Comparison of ENCODE assay signal across 21 cellular contexts in genomic region chr1:156906206-156906910, GRCh38. TPM values are rescaled to one million over a fixed set of nuclear protein-coding genes. Genes with fewer than 3 reads are reported as not detected.
DNase-seq lines count a peak whose midpoint lies in the region; ATAC-seq and TF ChIP-seq lines count a peak whose summit lies in the region.
"Had no signal": no experiment of that assay in that cellular context is flagged by ENCODE, and none has a peak within 500 bp of the region (broad histone marks: within the 10 kb centered on the region; RNA-seq: fewer than 3 reads in every experiment).

No MANE protein-coding gene starts in this region.

- TF ChIP-seq CTCF in HCT116 (IDR thresholded peaks at IDR 0.05 in 2 of 3, conservative IDR thresholded peaks at IDR 0.05 in 1 of 3; ENCODE audit: borderline replicate concordance in 1 of 3, insufficient read depth in 1 of 3, low read depth in 2 of 3, low read length in 2 of 3) (no peak), fibroblast of lung (conservative IDR thresholded peaks at IDR 0.05 in 1 of 2, IDR thresholded peaks at IDR 0.05 in 1 of 2; ENCODE audit: low read depth in 1 of 2, low read length in 2 of 2) (no peak)

- intact Hi-C loops in HCT116 (cut with micrococcal nuclease), result no loop called here

- peak overlapping the region; percentile 61 for H3K27ac ChIP-seq in HCT116 (ENCODE audit: low read depth, low read length)
- H3K27ac ChIP-seq in fibroblast of lung (ENCODE audit: insufficient read depth, low read length), result peak overlapping the region; percentile 34
- no peak overlapping the region for H3K27ac ChIP-seq in neuronal stem cell (replicated peaks; ENCODE audit: low read length)
- H3K27ac ChIP-seq: PC-9 had no signal

- POLR2A ChIA-PET in HCT116 (lab: Charles Lee), result no interaction called here

- CTCF ChIA-PET in HCT116 (lab: Charles Lee), result no interaction called here

- peak overlapping the region; percentile 11 for H2BK5ac ChIP-seq in neuronal stem cell (ENCODE audit: low read length)

- H3K27ac Mint-ChIP-seq in activated T-helper 17 cell treated with anti-CD3 and anti-CD28 coated beads, Interleukin-2, amount 50 U/mL, for 72 hours, result peak overlapping the region; percentile 70
- H3K27ac Mint-ChIP-seq: CD4-positive, alpha-beta T cell had no signal

- DNase-seq in HCT116 (ENCODE audit: low read depth, low spot score) (no peak), fibroblast of lung (ENCODE audit: low read depth in 2 of 2) (no peak), neuronal stem cell (ENCODE audit: low spot score) (no peak), COR-L47 (lab: John Stamatoyannopoulos, UW) (no peak), left lobe of liver (ENCODE audit: low spot score) (no peak)
- DNase-seq: Caco-2; CD4-positive, alpha-beta T cell; HCEC 1CT; NCI-H1105; NCI-H146; NCI-H2029; NCI-H2227 treated with DMSO at 0.1 percent for 48 hours; NCI-H510A; PC-9; RPMI8226 had no signal

- no peaks in the 10 kb centered on the region for H3K36me3 ChIP-seq in HCT116 (ENCODE audit: control insufficient read depth in 1 of 2, insufficient read depth in 2 of 2, low read length in 2 of 2)
- H3K36me3 ChIP-seq in fibroblast of lung (ENCODE audit: control insufficient read depth, insufficient read depth, low read length), result peaks cover 37% of the 10 kb centered on the region
- H3K36me3 ChIP-seq in neuronal stem cell (replicated peaks in 1 of 2; ENCODE audit: control insufficient read depth in 2 of 2, insufficient read depth in 2 of 2, low read length in 2 of 2), result no peaks in the 10 kb centered on the region

- no peak overlapping the region for H3K4me3 Mint-ChIP-seq in activated T-helper 17 cell treated with anti-CD3 and anti-CD28 coated beads, Interleukin-2, amount 50 U/mL, for 72 hours
- H3K4me3 Mint-ChIP-seq: CD4-positive, alpha-beta T cell had no signal

- H3K23ac ChIP-seq in neuronal stem cell (ENCODE audit: low read depth, low read length, poor library complexity), result peak overlapping the region; percentile 67

- no peak overlapping the region for H3K14ac ChIP-seq in neuronal stem cell (ENCODE audit: low read length)

- H3K27me3 Mint-ChIP-seq in activated T-helper 17 cell treated with anti-CD3 and anti-CD28 coated beads, Interleukin-2, amount 50 U/mL, for 72 hours, result peaks cover 25% of the 10 kb centered on the region

- H3K36me3 Mint-ChIP-seq in activated T-helper 17 cell treated with anti-CD3 and anti-CD28 coated beads, Interleukin-2, amount 50 U/mL, for 72 hours (ENCODE audit: low read depth), result no peaks in the 10 kb centered on the region

- H3K9me3 Mint-ChIP-seq in activated T-helper 17 cell treated with anti-CD3 and anti-CD28 coated beads, Interleukin-2, amount 50 U/mL, for 72 hours, result no peaks in the 10 kb centered on the region
- H3K9me3 Mint-ChIP-seq: CD4-positive, alpha-beta T cell had no signal

- peak overlapping the region; percentile 49 for H2BK15ac ChIP-seq in neuronal stem cell (ENCODE audit: low read length)

- RAD21 ChIA-PET in HCT116 (lab: Charles Lee; ENCODE audit: low non-redundant PET in 1 of 2, low total read pairs in 2 of 2, uncharacterized antibody in 2 of 2, unreplicated experiment in 2 of 2), result no interaction called here

- H4K20me1 ChIP-seq in HCT116 (ENCODE audit: insufficient read depth), result no peaks in the 10 kb centered on the region
- no peaks in the 10 kb centered on the region for H4K20me1 ChIP-seq in fibroblast of lung (ENCODE audit: control insufficient read depth, extremely low read depth, insufficient read depth, low read length)

- H3K27me3 ChIP-seq in HCT116 (ENCODE audit: insufficient read depth, low read length) (no peaks in the 10 kb centered on the region), fibroblast of lung (ENCODE audit: control insufficient read depth, insufficient read depth, low read length) (no peaks in the 10 kb centered on the region), neuronal stem cell (ENCODE audit: control insufficient read depth in 3 of 3, insufficient read depth in 3 of 3, low read depth in 1 of 3, low read length in 3 of 3) (peaks cover 0 to 10% (median 2%) of the 10 kb centered on the region in 3 experiments)

- H2AFZ ChIP-seq in HCT116 (ENCODE audit: low read depth, low read length, poor library complexity, severe bottlenecking), result no peak overlapping the region
- no peak overlapping the region for H2AFZ ChIP-seq in fibroblast of lung (ENCODE audit: low read length)
- no peak overlapping the region for H2AFZ ChIP-seq in neuronal stem cell (ENCODE audit: low read length)

- H3K18ac ChIP-seq in neuronal stem cell (ENCODE audit: low read length), result peak overlapping the region; percentile 77

- H3K4me3 ChIP-seq in HCT116 (replicated peaks in 1 of 2; ENCODE audit: low read depth in 1 of 2, low read length in 2 of 2), result no peak overlapping the region; a peak in 1 of 4 replicates
- H3K4me3 ChIP-seq in fibroblast of lung (replicated peaks in 1 of 4; ENCODE audit: control extremely low read depth in 1 of 4, insufficient read depth in 1 of 4, low read depth in 3 of 4, low read length in 4 of 4), result no peak overlapping the region
- H3K4me3 ChIP-seq in neuronal stem cell (ENCODE audit: low read length in 2 of 2), result no peak overlapping the region
- H3K4me3 ChIP-seq: GM12878 had no signal

- ATAC-seq in HCT116 (no peak), HG02840 (IDR thresholded peaks at IDR 0.05; ENCODE audit: low FRiP score, unreplicated experiment) (no peak), left lobe of liver (no peak)
- no peak for ATAC-seq in activated T-helper 17 cell treated with anti-CD3 and anti-CD28 coated beads, Interleukin-2, amount 50 U/mL, for 72 hours (replicated peaks)
- ATAC-seq: GM12878, SK-N-SH treated with all-trans-retinoic acid at 6 μM for 48 hours had no signal

- no peaks in the 10 kb centered on the region for H3K4me1 Mint-ChIP-seq in activated T-helper 17 cell treated with anti-CD3 and anti-CD28 coated beads, Interleukin-2, amount 50 U/mL, for 72 hours

- peak overlapping the region; percentile 63 for H2AK5ac ChIP-seq in neuronal stem cell (ENCODE audit: low read depth, low read length)

- no peaks in the 10 kb centered on the region for H3K79me1 ChIP-seq in neuronal stem cell (ENCODE audit: low read depth, low read length)

- no peak overlapping the region for H2BK120ac ChIP-seq in neuronal stem cell (ENCODE audit: low read depth, low read length)

- no peak for TF ChIP-seq POLR2A in HCT116 (IDR thresholded peaks at IDR 0.05; ENCODE audit: borderline replicate concordance, extremely low read depth, insufficient read depth, insufficient read length)

- H4K91ac ChIP-seq in neuronal stem cell (ENCODE audit: low read depth, low read length, poor library complexity), result no peak overlapping the region

- H3K9me3 ChIP-seq in HCT116 (ENCODE audit: control insufficient read depth in 1 of 2, insufficient read depth in 1 of 2, low read depth in 1 of 2, low read length in 2 of 2) (no peaks in the 10 kb centered on the region; a peak in 1 of 4 replicates), fibroblast of lung (ENCODE audit: control insufficient read depth, insufficient read depth, low read depth, low read length) (no peaks in the 10 kb centered on the region), neuronal stem cell (replicated peaks in 1 of 2; ENCODE audit: control insufficient read depth in 2 of 2, insufficient read depth in 1 of 2, low read depth in 1 of 2, low read length in 2 of 2) (peaks cover 0 to 3% of the 10 kb centered on the region in 2 donors)
- H3K9me3 ChIP-seq: Caco-2 had no signal

- no peak for TF ChIP-seq RAD21 in HCT116 (IDR thresholded peaks at IDR 0.05; ENCODE audit: low read depth)

- peak overlapping the region; percentile 6 for H4K8ac ChIP-seq in neuronal stem cell (ENCODE audit: low read depth, low read length)

- H3K4me2 ChIP-seq in HCT116 (ENCODE audit: low read length), result peak overlapping the region; percentile 85
- H3K4me2 ChIP-seq in fibroblast of lung (ENCODE audit: extremely low read depth, insufficient read depth, low read length), result no peak overlapping the region
- H3K4me2 ChIP-seq in neuronal stem cell (ENCODE audit: insufficient read depth, low read length, poor library complexity, severe bottlenecking), result no peak overlapping the region

- WGBS in neuronal stem cell (ENCODE audit: extremely low coverage in 2 of 2, insufficient read length in 2 of 2, insufficient replicate concordance in 1 of 2), 2 donors, result no CpG with 5 or more reads among the region's 16 CpGs

- no TSS peak for BruUV-seq in HCT116 (replicated peaks; lab: Mats Ljungman, UMichigan)

- H2BK12ac ChIP-seq in neuronal stem cell (ENCODE audit: low read length), result no peak overlapping the region

- H3K9ac ChIP-seq in HCT116 (ENCODE audit: low read length) (peak overlapping the region; percentile 80), fibroblast of lung (ENCODE audit: insufficient read depth, low read length) (no peak overlapping the region), neuronal stem cell (ENCODE audit: low read depth, low read length, poor library complexity) (peak overlapping the region; percentile 44)

- no peaks in the 10 kb centered on the region for H3K9me2 ChIP-seq in HCT116 (ENCODE audit: insufficient read depth)

- H3K4ac ChIP-seq in neuronal stem cell (ENCODE audit: low read length), result no peak overlapping the region

- H3K79me2 ChIP-seq in HCT116 (ENCODE audit: insufficient read depth, low read length), result no peaks in the 10 kb centered on the region
- H3K79me2 ChIP-seq in fibroblast of lung (ENCODE audit: control insufficient read depth, insufficient read depth, low read length), result peaks cover 43% of the 10 kb centered on the region

- H3K4me1 ChIP-seq in HCT116 (ENCODE audit: control insufficient read depth in 1 of 2, insufficient read depth in 2 of 2, low read length in 2 of 2), result peaks cover 6 to 27% of the 10 kb centered on the region in 2 experiments; a peak in 3 of 4 replicates
- peaks cover 42% of the 10 kb centered on the region for H3K4me1 ChIP-seq in fibroblast of lung (ENCODE audit: control insufficient read depth, extremely low read depth, insufficient read depth, low read length)
- peaks cover 0 to 8% of the 10 kb centered on the region in 2 donors for H3K4me1 ChIP-seq in neuronal stem cell (ENCODE audit: control insufficient read depth in 2 of 2, insufficient read depth in 1 of 2, low read depth in 1 of 2, low read length in 2 of 2)

RNA-seq across cellular contexts. Expression of gene PEAR1, which starts 12.8 kb away (rescaled TPM):
- 10.8 TPM for total RNA-seq in HCT116 (2021; ENCODE audit: unreplicated experiment)
- polyA plus RNA-seq in HCT116 (2012), result 11.2 and 15.5 TPM in 2 replicates
- total RNA-seq in activated T-helper 17 cell treated with anti-CD3 and anti-CD28 coated beads, Interleukin-2, amount 50 U/mL, for 72 hours, result not detected
- total RNA-seq in fibroblast of lung, result 2.3 and 2.6 TPM in 2 replicates
- polyA plus RNA-seq in fibroblast of lung, result 13.5 and 41.5 TPM in 2 replicates
- polyA plus RNA-seq in fibroblast of lung (2012), result 15.5 and 55.2 TPM in 2 replicates
- polyA minus RNA-seq in fibroblast of lung (ENCODE audit: low replicate concordance), result 27.7 and 69.9 TPM in 2 replicates
- 0.78 TPM for polyA plus RNA-seq in neuronal stem cell (2013, experiment 1 of 2)
- 0.62 TPM for polyA plus RNA-seq in neuronal stem cell (2013, experiment 2 of 2)
- 4.5 TPM for total RNA-seq in left lobe of liver
- total RNA-seq: GM12878 had no signal
- polyA plus RNA-seq: GM12878 had no signal

RNA-seq across cellular contexts. Expression of gene LRRC71, which starts 14.1 kb away (rescaled TPM):
- total RNA-seq in HCT116 (2021; ENCODE audit: unreplicated experiment), result not detected
- polyA plus RNA-seq in HCT116 (2012), result 0.15 and 0.16 TPM in 2 replicates
- not detected for total RNA-seq in activated T-helper 17 cell treated with anti-CD3 and anti-CD28 coated beads, Interleukin-2, amount 50 U/mL, for 72 hours
- not detected in 2 replicates for total RNA-seq in fibroblast of lung
- 0.16 and 1.8 TPM in 2 replicates for polyA plus RNA-seq in fibroblast of lung
- polyA plus RNA-seq in fibroblast of lung (2012), result 0.15 and 3.1 TPM in 2 replicates
- 0.30 and 0.35 TPM in 2 replicates for polyA minus RNA-seq in fibroblast of lung (ENCODE audit: low replicate concordance)
- polyA plus RNA-seq in neuronal stem cell (2013, experiment 1 of 2), result 0.03 TPM
- 0.01 TPM for polyA plus RNA-seq in neuronal stem cell (2013, experiment 2 of 2)
- total RNA-seq in left lobe of liver, result not detected
- total RNA-seq: A673; Caco-2; CD4-positive, alpha-beta T cell; GM12878; PC-9 had no signal
- polyA plus RNA-seq: GM12878 had no signal

RNA-seq across cellular contexts. Expression of gene NTRK1, which starts 45.7 kb away (rescaled TPM):
- total RNA-seq in HCT116 (2021; ENCODE audit: unreplicated experiment) (0.89 TPM), fibroblast of lung (not detected in 2 replicates), left lobe of liver (not detected)
- 0.71 and 1.0 TPM in 2 replicates for polyA plus RNA-seq in HCT116 (2012)
- 10 to 100 TPM in 1 of 2 donors, 1 to 10 TPM in 1; 2.5 to 13.3 TPM for total RNA-seq in activated T-helper 17 cell treated with anti-CD3 and anti-CD28 coated beads, Interleukin-2, amount 50 U/mL, for 72 hours
- not detected in 2 replicates for polyA plus RNA-seq in fibroblast of lung
- not detected in 2 replicates for polyA plus RNA-seq in fibroblast of lung (2012)
- not detected in 2 replicates for polyA minus RNA-seq in fibroblast of lung (ENCODE audit: low replicate concordance)
- 0.07 TPM for polyA plus RNA-seq in neuronal stem cell (2013, experiment 1 of 2)
- 0.11 TPM for polyA plus RNA-seq in neuronal stem cell (2013, experiment 2 of 2)
- total RNA-seq: Caco-2, PC-9 had no signal

RNA-seq across cellular contexts. Expression of gene INSRR, which starts 47.4 kb away (rescaled TPM):
- total RNA-seq in HCT116 (2021; ENCODE audit: unreplicated experiment) (not detected), fibroblast of lung (not detected in 2 replicates), left lobe of liver (not detected)
- 0.03 and 0.04 TPM in 2 replicates for polyA plus RNA-seq in HCT116 (2012)
- under 1 TPM; 0.04 to 0.66 TPM for total RNA-seq in activated T-helper 17 cell treated with anti-CD3 and anti-CD28 coated beads, Interleukin-2, amount 50 U/mL, for 72 hours
- not detected in 2 replicates for polyA plus RNA-seq in fibroblast of lung
- polyA plus RNA-seq in fibroblast of lung (2012), result not detected in 2 replicates
- not detected in 2 replicates for polyA minus RNA-seq in fibroblast of lung (ENCODE audit: low replicate concordance)
- 0.01 TPM for polyA plus RNA-seq in neuronal stem cell (2013, experiment 1 of 2)
- polyA plus RNA-seq in neuronal stem cell (2013, experiment 2 of 2), result 0.01 TPM
- total RNA-seq: Caco-2; CD4-positive, alpha-beta T cell; GM12878; PC-9 had no signal
- polyA plus RNA-seq: BJ had no signal
